ENCODE assay signal across 8 cellular contexts in genomic region chr11:62338218-62338617, GRCh38. TPM values are rescaled to one million over a fixed set of nuclear protein-coding genes. Genes with fewer than 3 reads are reported as not detected.
DNase-seq lines count a peak whose midpoint lies in the region; FAIRE-seq and TF ChIP-seq lines count a peak whose summit lies in the region.

No MANE protein-coding gene starts in this region.

- H3K4me1 ChIP-seq in duodenal mucosa (ENCODE audit: control insufficient read depth in 1 of 2, insufficient read depth in 2 of 2, low read length in 2 of 2), result peaks cover 7 to 13% of the 10 kb centered on the region in 2 donors

- H3K9ac ChIP-seq in duodenal mucosa (ENCODE audit: low read depth in 1 of 2, low read length in 2 of 2), result peak overlapping the region in 1 of 2 donors; percentile 77

- H3K9me3 ChIP-seq in MG63 (no peaks in the 10 kb centered on the region), duodenal mucosa (ENCODE audit: control insufficient read depth in 1 of 2, low read length in 2 of 2) (no peaks in the 10 kb centered on the region)

- no peaks in the 10 kb centered on the region for H3K36me3 ChIP-seq in MG63
- no peaks in the 10 kb centered on the region for H3K36me3 ChIP-seq in duodenal mucosa (ENCODE audit: control insufficient read depth in 1 of 2, insufficient read depth in 2 of 2, low read length in 2 of 2)

- peaks cover 63% of the 10 kb centered on the region for H3K27me3 Mint-ChIP-seq in nephron progenitor cell (ENCODE audit: low read depth, poor library complexity)

- no peak for FAIRE-seq in HTR-8/SVneo (lab: Jason Lieb, UNC)

- peaks cover 23% of the 10 kb centered on the region for H3K27me3 ChIP-seq in MG63
- H3K27me3 ChIP-seq in duodenal mucosa (ENCODE audit: control insufficient read depth in 1 of 2, insufficient read depth in 2 of 2, low read length in 2 of 2), result peaks cover 4% of the 10 kb centered on the region in 2 donors

- peaks cover 9% of the 10 kb centered on the region for H3K4me1 Mint-ChIP-seq in nephron progenitor cell

- no peak overlapping the region for H3K27ac Mint-ChIP-seq in nephron progenitor cell

- peak overlapping the region; percentile 62 for H3K4me3 ChIP-seq in MG63
- H3K4me3 ChIP-seq in duodenal mucosa (ENCODE audit: low read depth in 1 of 2, low read length in 2 of 2), result peak overlapping the region; percentile 77 to 85

- peak overlapping the region; percentile 90 for H3K4me3 Mint-ChIP-seq in nephron progenitor cell

- peaks cover 5% of the 10 kb centered on the region for H3K36me3 Mint-ChIP-seq in nephron progenitor cell (ENCODE audit: low read depth)

- H3K9me3 Mint-ChIP-seq in nephron progenitor cell, result peaks cover 8% of the 10 kb centered on the region

- H3K27ac ChIP-seq in C4-2B (peak overlapping the region; percentile 44), duodenal mucosa (ENCODE audit: low read depth, low read length) (no peak overlapping the region)

- TF ChIP-seq CTCF in C4-2B (conservative IDR thresholded peaks at IDR 0.05) (no peak), nephron progenitor cell (IDR thresholded peaks at IDR 0.05) (no peak)

- DNase-seq in MG63 (no peak), nephron progenitor cell (no peak), cortex of kidney (lab: John Stamatoyannopoulos, UW) (no peak), NCI-H2081 (lab: John Stamatoyannopoulos, UW) (no peak), GM19238 (ENCODE audit: insufficient read length, low spot score) (no peak), HTR-8/SVneo (ENCODE audit: insufficient read length, low spot score) (no peak)

RNA-seq across cellular contexts. Expression of gene ASRGL1, which starts 1.0 kb away (rescaled TPM):
- 5.1 and 6.0 TPM in 2 replicates for total RNA-seq in MG63 (2014; rRNA removed; shearing (Covaris generic); ENCODE audit: low replicate concordance)

RNA-seq across cellular contexts. Expression of gene SCGB1D4, which starts 39.3 kb away (rescaled TPM):
- not detected in 2 replicates for total RNA-seq in MG63 (2014; rRNA removed; shearing (Covaris generic); ENCODE audit: low replicate concordance)
